ENCODE assay signal across 29 cellular contexts in the genomic region with DNA sequence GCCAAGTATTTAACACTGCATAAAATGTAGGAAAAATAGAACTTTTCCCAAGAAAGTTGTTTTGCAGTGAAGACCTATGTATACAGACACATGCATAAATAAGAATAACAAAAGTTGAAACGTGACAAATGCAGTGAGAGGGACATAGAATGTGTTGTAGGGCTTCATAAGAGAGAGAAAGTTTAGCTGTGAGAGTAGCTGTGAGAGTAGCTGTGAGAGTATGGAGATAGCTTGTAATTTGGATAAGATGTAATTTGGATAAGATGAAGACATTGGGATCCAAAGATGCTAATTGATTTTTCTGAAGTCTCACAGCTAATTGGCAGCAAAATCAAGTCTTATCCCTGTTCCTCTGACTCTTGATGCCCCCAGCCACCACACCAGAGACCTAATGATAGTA.
"Had no signal": no experiment of that assay in that cellular context is flagged by ENCODE, and none has a peak within 500 bp of the region (broad histone marks: within the 10 kb centered on the region; RNA-seq: fewer than 3 reads in every experiment).

No MANE protein-coding gene starts in this region.

- H3K27ac ChIP-seq: ascending aorta, breast epithelium, cardiac muscle cell, colonic mucosa, esophagus muscularis mucosa, foreskin keratinocyte, gastrocnemius medialis, heart left ventricle had no signal

- H3K4me1 ChIP-seq: ascending aorta, breast epithelium, colonic mucosa, esophagus muscularis mucosa, foreskin keratinocyte, gastrocnemius medialis, heart left ventricle had no signal

- DNase-seq: activated CD4-positive, alpha-beta memory T cell treated with anti-CD3 and anti-CD28 coated beads for 36 hours; activated CD4-positive, alpha-beta T cell treated with anti-CD3 and anti-CD28 coated beads for 36 hours; activated CD4-positive, alpha-beta T cell treated with anti-CD3 and anti-CD28 coated beads, Interleukin-2, amount 10 ng/mL, durations not matched to agents 24 days and 14 days; activated CD4-positive, CD25-positive, alpha-beta regulatory T cell; activated CD4-positive, CD25-positive, alpha-beta regulatory T cell treated with anti-CD3 and anti-CD28 coated beads, Interleukin-2, amount 50 U/mL, for 72 hours; activated CD8-positive, alpha-beta memory T cell treated with anti-CD3 and anti-CD28 coated beads, Interleukin-2, amount 10 ng/mL, durations not matched to agents 7 days and 5 days; activated CD8-positive, alpha-beta memory T cell treated with anti-CD3 and anti-CD28 coated beads, Interleukin-2, amount 50 U/mL, for 4 hours; activated CD8-positive, alpha-beta T cell treated with anti-CD3 and anti-CD28 coated beads, Interleukin-2, amount 10 ng/mL, durations not matched to agents 7 days and 5 days; activated gamma-delta T cell; activated naive CD4-positive, alpha-beta T cell; activated naive CD4-positive, alpha-beta T cell treated with anti-CD3 and anti-CD28 coated beads, Interleukin-2, amount 10 ng/mL, durations not matched to agents 7 days and 5 days; activated naive CD8-positive, alpha-beta T cell treated with anti-CD3 and anti-CD28 coated beads, Interleukin-2, amount 10 ng/mL, durations not matched to agents 7 days and 5 days; activated T-cell treated with anti-CD3 and anti-CD28 coated beads, Interleukin-2, amount 50 U/mL, for 24 hours; activated T-cell treated with anti-CD3 and anti-CD28 coated beads, Interleukin-2, amount 50 U/mL, for 72 hours; central memory CD4-positive, alpha-beta T cell; cerebellar nuclear complex; colonic mucosa; effector CD4-positive, alpha-beta T cell; effector memory CD8-positive, alpha-beta T cell; erythroblast; foreskin keratinocyte; gastrocnemius medialis; glutamatergic neuron; heart left ventricle; T-helper 2 cell had no signal

- H3K4me3 ChIP-seq: ascending aorta, breast epithelium, cardiac muscle cell, colonic mucosa, esophagus muscularis mucosa, gastrocnemius medialis, heart left ventricle had no signal

- H3K27me3 ChIP-seq: ascending aorta, breast epithelium, cardiac muscle cell, colonic mucosa, esophagus muscularis mucosa, foreskin keratinocyte, gastrocnemius medialis, heart left ventricle had no signal

- H3K36me3 ChIP-seq: ascending aorta, breast epithelium, cardiac muscle cell, colonic mucosa, esophagus muscularis mucosa, gastrocnemius medialis, heart left ventricle had no signal

- H3K9me3 ChIP-seq: ascending aorta, breast epithelium, colonic mucosa, esophagus muscularis mucosa, gastrocnemius medialis, heart left ventricle had no signal
